Comparison of ENCODE assay signal across 11 cellular contexts in genomic region chr14:21255385-21256101, GRCh38. TPM values are rescaled to one million over a fixed set of nuclear protein-coding genes. Genes with fewer than 3 reads are reported as not detected.
DNase-seq lines count a peak whose midpoint lies in the region; ATAC-seq, FAIRE-seq and TF ChIP-seq lines count a peak whose summit lies in the region.
"Had no signal": no experiment of that assay in that cellular context is flagged by ENCODE, and none has a peak within 500 bp of the region (broad histone marks: within the 10 kb centered on the region; RNA-seq: fewer than 3 reads in every experiment).

No MANE protein-coding gene starts in this region.

- TF ChIP-seq EP300 in H1 (IDR thresholded peaks at IDR 0.05; ENCODE audit: borderline replicate concordance in 1 of 2, low read depth in 2 of 2, low read length in 2 of 2), result no peak
- TF ChIP-seq EP300 in tibial nerve (IDR thresholded peaks at IDR 0.05), result no peak

- peak overlapping the region; percentile 88 for H3K27ac Mint-ChIP-seq in activated T-cell treated with anti-CD3 and anti-CD28 coated beads, Interleukin-2, amount 50 U/mL, for 24 hours

- no peak for ATAC-seq in gastrocnemius medialis

- DNase-seq in activated T-cell treated with anti-CD3 and anti-CD28 coated beads, Interleukin-2, amount 50 U/mL, for 24 hours, result no peak
- DNase-seq in activated T-cell treated with anti-CD3 and anti-CD28 coated beads, Interleukin-2, amount 50 U/mL, for 1 hour, result no peak
- DNase-seq in RPMI7951 (ENCODE audit: low read depth) (peak; percentile 51), H1 (ENCODE audit: low read depth in 1 of 2, low spot score in 2 of 2) (no peak), gastrocnemius medialis (no peak), RCC 7860 (ENCODE audit: low spot score) (no peak), DMS114 treated with DMSO at 0.1 percent for 48 hours (lab: John Stamatoyannopoulos, UW; ENCODE audit: unreplicated experiment) (no peak), tibial nerve (ENCODE audit: low spot score in 2 of 2) (no peak)
- DNase-seq: activated CD4-positive, alpha-beta T cell treated with anti-CD3 and anti-CD28 coated beads for 4 hours; NCI-H1417 had no signal

- H3K56ac ChIP-seq in H1 (replicated peaks; ENCODE audit: insufficient read length, low read depth, low read length), result no peak overlapping the region

- H3K27ac ChIP-seq in H1 (ENCODE audit: low read depth, low read length), result no peak overlapping the region
- peak overlapping the region; percentile 19 to 43 (median 39) for H3K27ac ChIP-seq in gastrocnemius medialis
- peak overlapping the region in 1 of 4 donors; percentile 13 for H3K27ac ChIP-seq in tibial nerve

- H4K5ac ChIP-seq in H1 (ENCODE audit: insufficient read length, low read depth, low read length), result no peak overlapping the region

- no peak overlapping the region for H3K18ac ChIP-seq in H1 (ENCODE audit: extremely low read depth, low read length)

- no peak overlapping the region for H3K9ac ChIP-seq in H1 (replicated peaks in 1 of 4; ENCODE audit: extremely low read depth in 1 of 4, low read depth in 3 of 4, low read length in 3 of 4)

- intact Hi-C loops in gastrocnemius medialis (cut with DNase I; ENCODE audit: low total_unique reads), result loop anchor here (5.0 kb wide), 1 partner anchor 38 kb away; no protein-coding TSS in a partner anchor

- no peak overlapping the region for H3K4ac ChIP-seq in H1 (replicated peaks; ENCODE audit: insufficient read length, low read depth, low read length)

- WGBS in H1 (ENCODE audit: extremely low coverage in 1 of 2, insufficient coverage in 1 of 2, insufficient read length in 1 of 2, insufficient replicate concordance in 2 of 2, low coverage in 1 of 2, low lambda C conversion rate in 2 of 2, missing lambda C conversion rate in 1 of 2), 2 experiments, result 91% methylated on average over 4 of the region's 4 CpGs; no CpG with 5 or more reads in 1 of the 2 experiments
- 55 to 60% methylated on average over 4 of the region's 4 CpGs for WGBS in tibial nerve, 2 donors

- H4K8ac ChIP-seq in H1 (ENCODE audit: extremely low read depth, insufficient read depth, low read length), result no peak overlapping the region

- H3K36me3 Mint-ChIP-seq in activated T-cell treated with anti-CD3 and anti-CD28 coated beads, Interleukin-2, amount 50 U/mL, for 24 hours (ENCODE audit: low read depth), result peaks cover 97% of the 10 kb centered on the region

- H3K4me2 ChIP-seq in H1 (ENCODE audit: insufficient read depth in 1 of 2, low read depth in 2 of 2, low read length in 2 of 2), result peak overlapping the region in 1 of 2 experiments; percentile 15; a peak in 1 of 4 replicates

- in situ Hi-C loops in gastrocnemius medialis (cut with MboI; ENCODE audit: low sequenced_read_pairs in 4 of 4), result no loop called here

- no peak overlapping the region for H2AK5ac ChIP-seq in H1 (ENCODE audit: low read depth, low read length)

- H3K4me1 ChIP-seq in H1 (replicated peaks in 1 of 4; ENCODE audit: control insufficient read depth in 3 of 4, insufficient read depth in 4 of 4, low read length in 3 of 4) (peaks cover 0 to 2% (median 0%) of the 10 kb centered on the region in 4 experiments; a peak in 1 of 7 replicates), gastrocnemius medialis (peaks cover 48 to 55% of the 10 kb centered on the region in 2 donors), tibial nerve (peaks cover 0 to 74% (median 35%) of the 10 kb centered on the region in 4 donors)

- H3K36me3 ChIP-seq in H1 (ENCODE audit: control insufficient read depth in 2 of 4, insufficient read depth in 4 of 4, low read length in 3 of 4) (peaks cover 8 to 93% (median 46%) of the 10 kb centered on the region in 4 experiments), gastrocnemius medialis (peaks cover 0 to 29% of the 10 kb centered on the region in 2 donors), tibial nerve (peaks cover 0 to 66% (median 0%) of the 10 kb centered on the region in 3 donors)

- H3K27me3 ChIP-seq in H1 (replicated peaks in 1 of 4; ENCODE audit: control insufficient read depth in 3 of 4, extremely low read depth in 1 of 4, insufficient read depth in 3 of 4, low read length in 3 of 4), result no peaks in the 10 kb centered on the region
- no peaks in the 10 kb centered on the region for H3K27me3 ChIP-seq in gastrocnemius medialis
- H3K27me3 ChIP-seq in tibial nerve, result no peaks in the 10 kb centered on the region

- CTCF ChIA-PET in H1 (lab: Charles Lee; ENCODE audit: partially characterized antibody), result interaction anchor here (1.4 to 1.6 kb wide), 2 partner anchors 8 to 14 kb away, joined by 4 to 6 read pairs; no protein-coding TSS in a partner anchor

- FAIRE-seq in H1 (lab: Jason Lieb, UNC) (no peak), RCC 7860 (lab: Jason Lieb, UNC) (no peak)

- H2BK12ac ChIP-seq in H1 (ENCODE audit: low read depth, low read length), result no peak overlapping the region

- no peak overlapping the region for H2BK20ac ChIP-seq in H1 (ENCODE audit: low read length)

- no peaks in the 10 kb centered on the region for H3K23me2 ChIP-seq in H1 (ENCODE audit: low read depth, low read length)

- H3K4me3 Mint-ChIP-seq in activated T-cell treated with anti-CD3 and anti-CD28 coated beads, Interleukin-2, amount 50 U/mL, for 24 hours, result peak overlapping the region; percentile 59

- no peak for TF ChIP-seq RAD21 in H1 (IDR thresholded peaks at IDR 0.05 in 1 of 2, conservative IDR thresholded peaks at IDR 0.05 in 1 of 2; ENCODE audit: low read depth in 2 of 2, low read length in 2 of 2)

- H3K23ac ChIP-seq in H1 (ENCODE audit: insufficient read length), result no peak overlapping the region

- H3K79me2 ChIP-seq in H1 (ENCODE audit: control insufficient read depth in 1 of 2, insufficient read depth in 2 of 2, low read length in 2 of 2), result peaks cover 61 to 99% of the 10 kb centered on the region in 2 experiments

- TF ChIP-seq POLR2A in H1 (IDR thresholded peaks at IDR 0.05; ENCODE audit: control extremely low read depth in 1 of 2, low read depth in 2 of 2, low read length in 2 of 2) (no peak; a peak in 1 of 3 replicates), gastrocnemius medialis (IDR thresholded peaks at IDR 0.05) (no peak), tibial nerve (IDR thresholded peaks at IDR 0.05) (no peak)

- POLR2A ChIA-PET in H1 (lab: Charles Lee; ENCODE audit: partially characterized antibody), result interaction anchor here (0.7 to 24.2 kb wide), 19 partner anchors 5 to 301 kb away, joined by 3 to 836 read pairs (median 4); partner anchors contain the start of gene SUPT16H

- H3K9me3 ChIP-seq in H1 (ENCODE audit: insufficient read depth in 2 of 2, low read depth in 1 of 2, low read length in 1 of 2), result no peaks in the 10 kb centered on the region
- no peaks in the 10 kb centered on the region for H3K9me3 ChIP-seq in gastrocnemius medialis
- no peaks in the 10 kb centered on the region for H3K9me3 ChIP-seq in tibial nerve

- H3K14ac ChIP-seq in H1 (ENCODE audit: insufficient read length), result no peak overlapping the region

- H3K4me1 Mint-ChIP-seq in activated T-cell treated with anti-CD3 and anti-CD28 coated beads, Interleukin-2, amount 50 U/mL, for 24 hours (ENCODE audit: low read depth), result peaks cover 83% of the 10 kb centered on the region

- no peak overlapping the region for H3K4me3 ChIP-seq in H1 (ENCODE audit: extremely low read depth in 1 of 4, insufficient read depth in 2 of 4, low read depth in 3 of 4, low read length in 4 of 4)
- no peak overlapping the region for H3K4me3 ChIP-seq in gastrocnemius medialis
- H3K4me3 ChIP-seq in tibial nerve, result no peak overlapping the region

- TF ChIP-seq CTCF in H1 (IDR thresholded peaks at IDR 0.05; ENCODE audit: control extremely low read depth in 1 of 3, insufficient read depth in 1 of 3, low read depth in 1 of 3, low read length in 3 of 3), result no peak
- TF ChIP-seq CTCF in gastrocnemius medialis (IDR thresholded peaks at IDR 0.05 in 4 of 5, conservative IDR thresholded peaks at IDR 0.05 in 1 of 5), result no peak
- no peak for TF ChIP-seq CTCF in tibial nerve (IDR thresholded peaks at IDR 0.05)

- H3K27me3 Mint-ChIP-seq in activated T-cell treated with anti-CD3 and anti-CD28 coated beads, Interleukin-2, amount 50 U/mL, for 24 hours, result no peaks in the 10 kb centered on the region

- no peaks in the 10 kb centered on the region for H3K9me3 Mint-ChIP-seq in activated T-cell treated with anti-CD3 and anti-CD28 coated beads, Interleukin-2, amount 50 U/mL, for 24 hours

- H3K79me1 ChIP-seq in H1 (ENCODE audit: low read depth, low read length), result no peaks in the 10 kb centered on the region; the same call in 1 of the 2 replicates

- no peak overlapping the region for H2AFZ ChIP-seq in H1 (ENCODE audit: low read length)

- H2BK5ac ChIP-seq in H1 (ENCODE audit: low read depth, low read length), result no peak overlapping the region

- no peak overlapping the region for H2BK15ac ChIP-seq in H1 (ENCODE audit: low read length)

- no peak overlapping the region for H2BK120ac ChIP-seq in H1 (replicated peaks; ENCODE audit: low read depth, low read length)

- H4K91ac ChIP-seq in H1 (replicated peaks; ENCODE audit: insufficient read length, low read length), result no peak overlapping the region

- H4K20me1 ChIP-seq in H1 (replicated peaks in 1 of 2; ENCODE audit: control insufficient read depth in 1 of 2, insufficient read depth in 2 of 2, low read length in 2 of 2), result peaks cover 28 to 60% of the 10 kb centered on the region in 2 experiments

RNA-seq across cellular contexts. Expression of gene HNRNPC, which starts 13.7 kb away (rescaled TPM):
- 559 and 723 TPM in 2 replicates for total RNA-seq in RPMI7951 (2014; rRNA removed; shearing (Covaris generic))
- 1,203 and 1,207 TPM in 2 replicates for total RNA-seq in H1 (2021; fragmentation: NEBNext Ultra II Directional; extraction: Animal tissue kit (Norgen Biotek cat#: 25700))
- 517 and 781 TPM in 2 replicates for polyA plus RNA-seq in H1 (2011; rRNA removed)
- 991 TPM for polyA plus RNA-seq in H1 (2011; cell fraction: cytosol; rRNA removed)
- polyA plus RNA-seq in H1 (2011; cell fraction: nucleus; rRNA removed), result 525 TPM
- 1,009 to 1,132 TPM (median 1,111 TPM) in 4 replicates for polyA plus RNA-seq in H1 (2012, experiment 1 of 2)
- 778 TPM for polyA plus RNA-seq in H1 (2012, experiment 2 of 2)
- 1,012 TPM for polyA plus RNA-seq in H1 (2013, experiment 1 of 2)
- polyA plus RNA-seq in H1 (2013, experiment 2 of 2), result 1,024 TPM
- polyA minus RNA-seq in H1 (2011; rRNA and poly(A)+ RNA removed), result 1,077 and 1,234 TPM in 2 replicates
- 399 TPM for polyA minus RNA-seq in H1 (2011; cell fraction: cytosol; rRNA and poly(A)+ RNA removed)
- 779 TPM for polyA minus RNA-seq in H1 (2011; cell fraction: nucleus; rRNA and poly(A)+ RNA removed)
- total RNA-seq in gastrocnemius medialis, result 100 to 1,000 TPM; 281 to 357 (median 318) TPM
- 100 to 1,000 TPM; 349 to 485 (median 426) TPM for total RNA-seq in tibial nerve

RNA-seq across cellular contexts. Expression of gene RPGRIP1, which starts 24.3 kb away (rescaled TPM):
- 0.12 TPM in 1 of 2 replicates, not detected in the other for total RNA-seq in RPMI7951 (2014; rRNA removed; shearing (Covaris generic))
- 0.63 and 0.65 TPM in 2 replicates for total RNA-seq in H1 (2021; fragmentation: NEBNext Ultra II Directional; extraction: Animal tissue kit (Norgen Biotek cat#: 25700))
- 0.35 and 0.36 TPM in 2 replicates for polyA plus RNA-seq in H1 (2011; rRNA removed)
- polyA plus RNA-seq in H1 (2011; cell fraction: cytosol; rRNA removed), result 0.72 TPM
- 2.9 TPM for polyA plus RNA-seq in H1 (2011; cell fraction: nucleus; rRNA removed)
- polyA plus RNA-seq in H1 (2012, experiment 1 of 2), result 0.42 to 1.3 TPM (median 0.80 TPM) in 4 replicates
- not detected for polyA plus RNA-seq in H1 (2012, experiment 2 of 2)
- 0.41 TPM for polyA plus RNA-seq in H1 (2013, experiment 1 of 2)
- polyA plus RNA-seq in H1 (2013, experiment 2 of 2), result 0.57 TPM
- 0.39 and 0.73 TPM in 2 replicates for polyA minus RNA-seq in H1 (2011; rRNA and poly(A)+ RNA removed)
- polyA minus RNA-seq in H1 (2011; cell fraction: cytosol; rRNA and poly(A)+ RNA removed), result 0.66 TPM
- 1.4 TPM for polyA minus RNA-seq in H1 (2011; cell fraction: nucleus; rRNA and poly(A)+ RNA removed)
- total RNA-seq in gastrocnemius medialis (not detected), tibial nerve (under 1 TPM in 3 of 4 donors, not detected in 1; 0.22 to 0.90 (median 0.78) TPM)
- total RNA-seq: myocyte had no signal
